Comparison of ENCODE assay signal across 8 cellular contexts in genomic region chr6:2209226-2209809, GRCh38. TPM values are rescaled to one million over a fixed set of nuclear protein-coding genes. Genes with fewer than 3 reads are reported as not detected.
DNase-seq lines count a peak whose midpoint lies in the region; ATAC-seq, FAIRE-seq and TF ChIP-seq lines count a peak whose summit lies in the region.

No MANE protein-coding gene starts in this region.

- H3K9me3 ChIP-seq in SU-DHL-6 (ENCODE audit: insufficient read depth, low read length): no peaks in the 10 kb centered on the region
- H3K9me3 ChIP-seq in endodermal cell (ENCODE audit: control insufficient read depth, low read length): peaks cover 4% of the 10 kb centered on the region

- H4K20me1 ChIP-seq in SU-DHL-6 (ENCODE audit: low read depth, low read length): peaks cover 19% of the 10 kb centered on the region; the same call in 1 of the 2 replicates

- no peaks in the 10 kb centered on the region for H3K4me1 ChIP-seq in endodermal cell (ENCODE audit: control insufficient read depth, insufficient read depth, low read length)

- no peak overlapping the region for H2AFZ ChIP-seq in SU-DHL-6 (ENCODE audit: low read depth, low read length, severe bottlenecking)

- H3K4me1 Mint-ChIP-seq in endodermal cell (peaks cover 5% of the 10 kb centered on the region), progenitor cell of endocrine pancreas (ENCODE audit: low read depth) (no peaks in the 10 kb centered on the region)

- no peak overlapping the region for H3K4me2 ChIP-seq in SU-DHL-6 (ENCODE audit: low read depth, low read length, poor library complexity, severe bottlenecking)

- peak; percentile 72 for TF ChIP-seq RAD21 in Ishikawa (IDR thresholded peaks at IDR 0.05; ENCODE audit: low read depth)

- peaks cover 8% of the 10 kb centered on the region for H3K9me3 Mint-ChIP-seq in endodermal cell
- H3K9me3 Mint-ChIP-seq in progenitor cell of endocrine pancreas (ENCODE audit: low read depth): peaks cover 4% of the 10 kb centered on the region

- no peak overlapping the region for H3K9ac ChIP-seq in SU-DHL-6 (ENCODE audit: low read length)
- no peak overlapping the region for H3K9ac ChIP-seq in endodermal cell (ENCODE audit: extremely low read depth, low read length, poor library complexity, severe bottlenecking)

- TF ChIP-seq CTCF in D721Med (IDR thresholded peaks at IDR 0.05; ENCODE audit: insufficient read depth, missing control alignments) (peak; percentile 64), SU-DHL-6 (IDR thresholded peaks at IDR 0.05; ENCODE audit: insufficient read depth, low read length, poor library complexity, severe bottlenecking) (peak; percentile 93), endodermal cell (conservative IDR thresholded peaks at IDR 0.05) (peak; percentile 88), progenitor cell of endocrine pancreas (IDR thresholded peaks at IDR 0.05; ENCODE audit: unreplicated experiment) (peak; percentile 78)

- FAIRE-seq in D721Med (lab: Jason Lieb, UNC): no peak

- ATAC-seq in GM19328 (IDR thresholded peaks at IDR 0.05; ENCODE audit: unreplicated experiment) (peak; percentile 69), HG02623 (IDR thresholded peaks at IDR 0.05; ENCODE audit: unreplicated experiment) (no peak), HG03175 (IDR thresholded peaks at IDR 0.05; ENCODE audit: unreplicated experiment) (no peak)

- H3K27ac ChIP-seq in SU-DHL-6 (ENCODE audit: low read depth, low read length) (no peak overlapping the region), endodermal cell (ENCODE audit: low read depth, low read length) (no peak overlapping the region)

- H3K27me3 ChIP-seq in SU-DHL-6 (ENCODE audit: low read length): no peaks in the 10 kb centered on the region
- no peaks in the 10 kb centered on the region for H3K27me3 ChIP-seq in endodermal cell (ENCODE audit: control insufficient read depth, insufficient read depth, low read length, poor library complexity, severe bottlenecking)

- no peaks in the 10 kb centered on the region for H3F3A ChIP-seq in SU-DHL-6 (ENCODE audit: insufficient read depth)

- H3K4me3 Mint-ChIP-seq in endodermal cell (no peak overlapping the region), progenitor cell of endocrine pancreas (ENCODE audit: low read depth) (no peak overlapping the region)

- H3K36me3 Mint-ChIP-seq in endodermal cell (ENCODE audit: low read depth) (peaks cover 3% of the 10 kb centered on the region), progenitor cell of endocrine pancreas (ENCODE audit: insufficient read depth) (no peaks in the 10 kb centered on the region)

- no peaks in the 10 kb centered on the region for H3K9me2 ChIP-seq in SU-DHL-6 (replicated peaks; ENCODE audit: insufficient read depth, low read length)

- TF ChIP-seq EP300 in Ishikawa (IDR thresholded peaks at IDR 0.05; ENCODE audit: borderline replicate concordance): no peak

- no peaks in the 10 kb centered on the region for H3K79me2 ChIP-seq in SU-DHL-6 (ENCODE audit: insufficient read depth, low read length)

- H3K27me3 Mint-ChIP-seq in endodermal cell (ENCODE audit: insufficient read depth) (no peaks in the 10 kb centered on the region), progenitor cell of endocrine pancreas (no peaks in the 10 kb centered on the region)

- DNase-seq in D721Med (ENCODE audit: insufficient read length, low spot score) (no peak), endodermal cell (peak; percentile 91), progenitor cell of endocrine pancreas (ENCODE audit: low spot score, unreplicated experiment) (peak; percentile 54)

- H3K27ac Mint-ChIP-seq in endodermal cell: no peak overlapping the region
- H3K27ac Mint-ChIP-seq in progenitor cell of endocrine pancreas: no peak overlapping the region

- WGBS in endodermal cell (ENCODE audit: insufficient coverage in 1 of 2, insufficient read length in 1 of 2), 2 experiments: 60 to 62% methylated on average over 3 to 6 of the region's 6 CpGs

- no peaks in the 10 kb centered on the region for H3K36me3 ChIP-seq in SU-DHL-6 (ENCODE audit: low read length)
- H3K36me3 ChIP-seq in endodermal cell (ENCODE audit: control insufficient read depth, insufficient read depth, low read length): no peaks in the 10 kb centered on the region

- no peak overlapping the region for H3K4me3 ChIP-seq in SU-DHL-6 (ENCODE audit: insufficient read depth, low read length, poor library complexity, severe bottlenecking)
- H3K4me3 ChIP-seq in endodermal cell (ENCODE audit: low read length): no peak overlapping the region

TF ChIP-seq in Ishikawa, 13 proteins besides CTCF, POLR2A, EP300 and RAD21:
- TF ChIP-seq CEBPB (IDR thresholded peaks at IDR 0.05): no peak
- TF ChIP-seq ZBTB7A (IDR thresholded peaks at IDR 0.05; ENCODE audit: low read depth): no peak
- TF ChIP-seq YY1 (IDR thresholded peaks at IDR 0.05; ENCODE audit: low read depth): no peak
- TF ChIP-seq, protein P1, sequence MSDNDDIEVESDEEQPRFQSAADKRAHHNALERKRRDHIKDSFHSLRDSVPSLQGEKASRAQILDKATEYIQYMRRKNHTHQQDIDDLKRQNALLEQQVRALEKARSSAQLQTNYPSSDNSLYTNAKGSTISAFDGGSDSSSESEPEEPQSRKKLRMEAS (IDR thresholded peaks at IDR 0.05): no peak
- TF ChIP-seq CREB1 (IDR thresholded peaks at IDR 0.05; ENCODE audit: low read depth): no peak
- TF ChIP-seq TAF1 (IDR thresholded peaks at IDR 0.05; ENCODE audit: low read depth): no peak
- TF ChIP-seq TEAD4 (IDR thresholded peaks at IDR 0.05): no peak
- no peak for TF ChIP-seq FOXM1 (IDR thresholded peaks at IDR 0.05; ENCODE audit: borderline replicate concordance, low read depth)
- TF ChIP-seq REST (IDR thresholded peaks at IDR 0.05; ENCODE audit: low read depth): no peak
- TF ChIP-seq NFIC (IDR thresholded peaks at IDR 0.05): no peak
- TF ChIP-seq USF1 (IDR thresholded peaks at IDR 0.05): no peak
- TF ChIP-seq TCF12 (IDR thresholded peaks at IDR 0.05; ENCODE audit: low read depth): no peak
- TF ChIP-seq EGR1 (IDR thresholded peaks at IDR 0.05): no peak

RNA-seq across cellular contexts. Expression of gene GMDS, which starts 36.1 kb away (rescaled TPM):
- total RNA-seq in endodermal cell (10 to 100 TPM; 25.4 to 29.5 TPM), progenitor cell of endocrine pancreas (17.2 and 19.0 TPM in 2 replicates)
- 12.2 TPM for polyA plus RNA-seq in endodermal cell (2013, experiment 1 of 2)
- polyA plus RNA-seq in endodermal cell (2013, experiment 2 of 2): 9.8 TPM
